23 cellular contexts compared by ENCODE assay signal in genomic region chr18:55647331-55647730, GRCh38. TPM values are rescaled to one million over a fixed set of nuclear protein-coding genes. Genes with fewer than 3 reads are reported as not detected.
A peak's percentile ranks its signal among the peaks of the same experiment; 100 is the strongest.
DNase-seq lines count a peak whose midpoint lies in the region; ATAC-seq, FAIRE-seq and TF ChIP-seq lines count a peak whose summit lies in the region.
"Had no signal": no experiment of that assay in that cellular context is flagged by ENCODE, and none has a peak within 500 bp of the region (broad histone marks: within the 10 kb centered on the region; RNA-seq: fewer than 3 reads in every experiment).

No MANE protein-coding gene starts in this region.

- 14 to 20% methylated on average over 4 of the region's 4 CpGs for WGBS in aorta, 2 donors

- CTCF ChIA-PET in A673 (lab: Charles Lee) = no interaction called here
- CTCF ChIA-PET in HEK293 (lab: Yijun Ruan, JAX) = no interaction called here

- no peak overlapping the region for H3K4me2 ChIP-seq in astrocyte (ENCODE audit: low read length)
- H3K4me2 ChIP-seq: A549, BLaER1 had no signal

- H3K4me3 ChIP-seq in A673 (ENCODE audit: low read depth, low read length, poor library complexity, severe bottlenecking) = no peak overlapping the region
- H3K4me3 ChIP-seq in HEK293 (ENCODE audit: low read depth, low read length) = no peak overlapping the region
- no peak overlapping the region for H3K4me3 ChIP-seq in astrocyte (ENCODE audit: insufficient read depth, low read depth, low read length)
- no peak overlapping the region for H3K4me3 ChIP-seq in coronary artery
- no peak overlapping the region for H3K4me3 ChIP-seq in aorta (ENCODE audit: low read length in 2 of 2)
- H3K4me3 ChIP-seq: A549, BLaER1, GM12878, K562 had no signal

- no peaks in the 10 kb centered on the region for H3K79me2 ChIP-seq in astrocyte (ENCODE audit: insufficient read depth, low read length)

- H3K9me3 ChIP-seq in A673 (ENCODE audit: low read depth, low read length, poor library complexity, severe bottlenecking) = no peaks in the 10 kb centered on the region
- H3K9me3 ChIP-seq in HEK293 (ENCODE audit: control insufficient read depth, insufficient read depth, low read depth, low read length) = no peaks in the 10 kb centered on the region
- H3K9me3 ChIP-seq in astrocyte (ENCODE audit: insufficient read depth, low read depth, low read length) = no peaks in the 10 kb centered on the region
- H3K9me3 ChIP-seq in aorta (ENCODE audit: control insufficient read depth, low read length) = no peaks in the 10 kb centered on the region
- H3K9me3 ChIP-seq: A549 had no signal

- H3K27ac ChIP-seq in A673 (ENCODE audit: low read depth, low read length, poor library complexity, severe bottlenecking) (no peak overlapping the region), HEK293 (ENCODE audit: extremely low read depth, low read depth, low read length) (no peak overlapping the region), astrocyte (ENCODE audit: low read depth, low read length) (no peak overlapping the region), coronary artery (no peak overlapping the region), aorta (ENCODE audit: low read depth in 1 of 2, low read length in 2 of 2) (no peak overlapping the region)
- H3K27ac ChIP-seq: 22Rv1, A549, BLaER1 had no signal

- ATAC-seq in aorta (ENCODE audit: low FRiP score) (no peak), GM21423 (IDR thresholded peaks at IDR 0.05; ENCODE audit: unreplicated experiment) (no peak)
- ATAC-seq: A549; CD8-positive, alpha-beta T cell; GM12878; K562 had no signal

- no peak for TF ChIP-seq CTCF in A673 (conservative IDR thresholded peaks at IDR 0.05; ENCODE audit: low read depth, low read length)
- TF ChIP-seq CTCF in HEK293 (tag by site-specific recombination; IDR thresholded peaks at IDR 0.05) = no peak
- TF ChIP-seq CTCF in astrocyte (IDR thresholded peaks at IDR 0.05; ENCODE audit: insufficient read depth, low read depth, low read length) = no peak
- TF ChIP-seq CTCF in coronary artery (IDR thresholded peaks at IDR 0.05) = no peak

- no peak overlapping the region for H3K27ac Mint-ChIP-seq in astrocyte (ENCODE audit: unreplicated experiment)
- H3K27ac Mint-ChIP-seq: CD14-positive monocyte; CD8-positive, alpha-beta T cell; HFFc6 had no signal

- intact Hi-C loops in A673 (cut with micrococcal nuclease; ENCODE audit: unreplicated experiment) (no loop called here), aorta (cut with DNase I) (no loop called here)

- H3K36me3 Mint-ChIP-seq in astrocyte (ENCODE audit: low read depth, unreplicated experiment) = no peaks in the 10 kb centered on the region
- H3K36me3 Mint-ChIP-seq: CD14-positive monocyte; CD8-positive, alpha-beta T cell had no signal

- H3K36me3 ChIP-seq in A673 (ENCODE audit: insufficient read depth, low read length, poor library complexity, severe bottlenecking) (no peaks in the 10 kb centered on the region), HEK293 (ENCODE audit: control insufficient read depth in 2 of 2, insufficient read depth in 1 of 2, low read length in 2 of 2) (no peaks in the 10 kb centered on the region), astrocyte (ENCODE audit: insufficient read depth, low read length) (no peaks in the 10 kb centered on the region), aorta (ENCODE audit: control insufficient read depth in 1 of 2, insufficient read depth in 2 of 2, low read length in 1 of 2) (no peaks in the 10 kb centered on the region)
- H3K36me3 ChIP-seq: BLaER1 had no signal

- BruUV-seq in A673 (replicated peaks; lab: Mats Ljungman, UMichigan) = no TSS peak

- no peaks in the 10 kb centered on the region for H3K9me3 Mint-ChIP-seq in astrocyte (ENCODE audit: unreplicated experiment)
- H3K9me3 Mint-ChIP-seq: CD8-positive, alpha-beta T cell; HFFc6 had no signal

- H3K4me1 ChIP-seq in A673 (ENCODE audit: insufficient read depth, low read length, poor library complexity, severe bottlenecking) = no peaks in the 10 kb centered on the region
- 0 out of 2 replicates have a peak, but pooled peaks cover 3% of the 10 kb centered on the region for H3K4me1 ChIP-seq in HEK293 (ENCODE audit: control insufficient read depth, insufficient read depth, low read length)
- H3K4me1 ChIP-seq in astrocyte (ENCODE audit: insufficient read depth, low read length) = no peaks in the 10 kb centered on the region
- H3K4me1 ChIP-seq in aorta (ENCODE audit: control insufficient read depth in 1 of 2, insufficient read depth in 2 of 2, low read length in 2 of 2) = no peaks in the 10 kb centered on the region
- H3K4me1 ChIP-seq: A549, BLaER1 had no signal

- H4K20me1 ChIP-seq in astrocyte (ENCODE audit: insufficient read depth, low read length) = no peaks in the 10 kb centered on the region
- H4K20me1 ChIP-seq: BLaER1 had no signal

- POLR2A ChIA-PET in A673 (lab: Charles Lee; ENCODE audit: low non-redundant PET) (no interaction called here), HEK293 (lab: Yijun Ruan, JAX) (no interaction called here)

- FAIRE-seq in astrocyte (lab: Jason Lieb, UNC) = no peak
- FAIRE-seq: A549, GM12878, GM19239, HTR-8/SVneo, K562 had no signal

- H3K4me3 Mint-ChIP-seq in astrocyte (ENCODE audit: unreplicated experiment) = no peak overlapping the region
- H3K4me3 Mint-ChIP-seq: CD14-positive monocyte; CD8-positive, alpha-beta T cell; HFFc6 had no signal

- no peak overlapping the region for H2AFZ ChIP-seq in astrocyte (ENCODE audit: low read depth, low read length)

- peaks cover 24% of the 10 kb centered on the region for H3K4me1 Mint-ChIP-seq in astrocyte (ENCODE audit: low read depth, unreplicated experiment)
- H3K4me1 Mint-ChIP-seq: CD14-positive monocyte had no signal

- no peaks in the 10 kb centered on the region for H3K27me3 Mint-ChIP-seq in astrocyte (ENCODE audit: low read depth, unreplicated experiment)

- DNase-seq in A673 (ENCODE audit: low spot score) (peak; percentile 11), astrocyte (ENCODE audit: low read depth) (peak; percentile 50), middle frontal gyrus (ENCODE audit: extremely low spot score, low spot score) (peak; percentile 20), GM19240 (ENCODE audit: insufficient read length, low spot score) (no peak), coronary artery (ENCODE audit: low spot score) (no peak), aorta (no peak)
- DNase-seq: Calu3; CD8-positive, alpha-beta T cell; DMS79 treated with DMSO at 0.1 percent for 48 hours; GF-D8; HCEC 1CT; HFFc6; IMR-90 had no signal

- no peak overlapping the region for H3K9ac ChIP-seq in astrocyte (ENCODE audit: low read length)
- H3K9ac ChIP-seq: BLaER1 had no signal

- H3K27me3 ChIP-seq in A673 (replicated peaks; ENCODE audit: insufficient read depth, low read depth, low read length, poor library complexity) (no peaks in the 10 kb centered on the region), astrocyte (ENCODE audit: insufficient read depth, low read length) (no peaks in the 10 kb centered on the region), aorta (ENCODE audit: control insufficient read depth in 1 of 2, insufficient read depth in 2 of 2, low read length in 1 of 2) (no peaks in the 10 kb centered on the region)
- H3K27me3 ChIP-seq: BLaER1 had no signal

TF ChIP-seq in HEK293, 187 proteins besides CTCF, POLR2A, EP300 and RAD21:
- TF ChIP-seq ZNF558 (tag by site-specific recombination; IDR thresholded peaks at IDR 0.05) = no peak
- TF ChIP-seq ZFHX2 (tag by site-specific recombination; conservative IDR thresholded peaks at IDR 0.05) = peak; percentile 30; the same call in 1 of the 2 replicates
- peak; percentile 39; the same call in 1 of the 2 replicates for TF ChIP-seq EGR2 (tag by site-specific recombination; IDR thresholded peaks at IDR 0.05; ENCODE audit: low read depth)

RNA-seq across cellular contexts. Expression of gene TCF4, which starts 59.3 kb away (rescaled TPM):
- total RNA-seq in A673 (2021) = 143 and 147 TPM in 2 replicates
- 105 and 115 TPM in 2 replicates for total RNA-seq in astrocyte
- 100 to 1,000 TPM; 108 to 297 TPM for total RNA-seq in aorta
- 10 to 100 TPM; 11.8 to 42.2 TPM for polyA plus RNA-seq in aorta

Comparison
In these comparisons a context has a peak if more than half of its experiments do, and no peak if none do; other contexts are left out.
1. DNase-seq: peak in A673 (single experiment), astrocyte (single experiment) and middle frontal gyrus (single experiment); none in GM19240 (single experiment), coronary artery (single experiment) and aorta (0 of 2).